13 cellular contexts compared by ENCODE assay signal in genomic region chr1:162538815-162539431, GRCh38. TPM values are rescaled to one million over a fixed set of nuclear protein-coding genes. Genes with fewer than 3 reads are reported as not detected.
DNase-seq lines count a peak whose midpoint lies in the region; ATAC-seq and TF ChIP-seq lines count a peak whose summit lies in the region.
"Had no signal": no experiment of that assay in that cellular context is flagged by ENCODE, and none has a peak within 500 bp of the region (broad histone marks: within the 10 kb centered on the region; RNA-seq: fewer than 3 reads in every experiment).

No MANE protein-coding gene starts in this region.

- H3K4me3 ChIP-seq in BE2C (ENCODE audit: low read depth, low read length): no peak overlapping the region
- H3K4me3 ChIP-seq: ovary had no signal

- H3K9me3 ChIP-seq in BE2C: 0 out of 2 replicates have a peak, but pooled peaks cover 2% of the 10 kb centered on the region
- H3K9me3 ChIP-seq: ovary had no signal

- H3K4me1 ChIP-seq in BE2C: no peaks in the 10 kb centered on the region

- no peaks in the 10 kb centered on the region for H3K27me3 Mint-ChIP-seq in activated CD4-positive, alpha-beta T cell treated with anti-CD3 and anti-CD28 coated beads for 36 hours
- H3K27me3 Mint-ChIP-seq: central memory CD8-positive, alpha-beta T cell had no signal

- intact Hi-C loops in activated CD4-positive, alpha-beta T cell treated with anti-CD3 and anti-CD28 coated beads for 36 hours (cut with DNase I, micrococcal nuclease): no loop called here

- no peaks in the 10 kb centered on the region for H3K36me3 ChIP-seq in BE2C
- H3K36me3 ChIP-seq: ovary had no signal

- peak overlapping the region; percentile 60 for H3K27ac Mint-ChIP-seq in activated CD4-positive, alpha-beta T cell treated with anti-CD3 and anti-CD28 coated beads for 36 hours

- POLR2A ChIA-PET in activated CD4-positive, alpha-beta T cell treated with anti-CD3 and anti-CD28 coated beads for 36 hours (lab: Charles Lee): no interaction called here
- POLR2A ChIA-PET in RWPE1 (lab: Yijun Ruan, JAX; ENCODE audit: low non-redundant PET): no interaction called here

- no peaks in the 10 kb centered on the region for H3K27me3 ChIP-seq in BE2C
- H3K27me3 ChIP-seq: ovary had no signal

- TF ChIP-seq CTCF in RWPE1 (conservative IDR thresholded peaks at IDR 0.05; ENCODE audit: low read depth): no peak
- TF ChIP-seq CTCF in BE2C (IDR thresholded peaks at IDR 0.05; ENCODE audit: low read depth, low read length): no peak

- CTCF ChIA-PET in activated CD4-positive, alpha-beta T cell treated with anti-CD3 and anti-CD28 coated beads for 36 hours (lab: Charles Lee): interaction anchor here (3.2 kb wide), 1 partner anchor 13 kb away, joined by 14 read pairs; no protein-coding TSS in a partner anchor
- CTCF ChIA-PET in RWPE1 (lab: Yijun Ruan, JAX): interaction anchor here (0.5 kb wide), 1 partner anchor 484 kb away, joined by 3 read pairs; no protein-coding TSS in a partner anchor

- peak overlapping the region; percentile 88 for H3K27ac ChIP-seq in RWPE1
- H3K27ac ChIP-seq: ovary had no signal

- peaks cover 4% of the 10 kb centered on the region for H3K4me1 Mint-ChIP-seq in activated CD4-positive, alpha-beta T cell treated with anti-CD3 and anti-CD28 coated beads for 36 hours
- H3K4me1 Mint-ChIP-seq: central memory CD8-positive, alpha-beta T cell had no signal

- DNase-seq in activated CD4-positive, alpha-beta T cell treated with anti-CD3 and anti-CD28 coated beads for 36 hours: peak; percentile 27
- no peak for DNase-seq in activated CD4-positive, alpha-beta T cell treated with anti-CD3 and anti-CD28 coated beads for 1 hour
- peak; percentile 80 for DNase-seq in RWPE1 (ENCODE audit: low spot score)
- DNase-seq in dermis blood vessel endothelial cell: peak; percentile 83
- DNase-seq in pulmonary artery endothelial cell (ENCODE audit: low read depth, low spot score): peak; percentile 67
- no peak for DNase-seq in BE2C
- DNase-seq in NCI-H2029 (lab: John Stamatoyannopoulos, UW): no peak
- DNase-seq: 8988T; activated CD4-positive, alpha-beta T cell treated with anti-CD3 and anti-CD28 coated beads for 4 hours; NCI-H748 treated with DMSO at 0.1 percent for 48 hours; ovary had no signal

- peaks cover 8% of the 10 kb centered on the region for H3K9me3 Mint-ChIP-seq in activated CD4-positive, alpha-beta T cell treated with anti-CD3 and anti-CD28 coated beads for 36 hours (ENCODE audit: low read depth)

- H3K4me3 Mint-ChIP-seq in activated CD4-positive, alpha-beta T cell treated with anti-CD3 and anti-CD28 coated beads for 36 hours: no peak overlapping the region
- H3K4me3 Mint-ChIP-seq: central memory CD8-positive, alpha-beta T cell had no signal

- no peaks in the 10 kb centered on the region for H3K36me3 Mint-ChIP-seq in activated CD4-positive, alpha-beta T cell treated with anti-CD3 and anti-CD28 coated beads for 36 hours (ENCODE audit: low read depth)

- peak; percentile 79 for ATAC-seq in activated CD4-positive, alpha-beta T cell treated with anti-CD3 and anti-CD28 coated beads for 36 hours
- no peak for ATAC-seq in GM18907 (IDR thresholded peaks at IDR 0.05; ENCODE audit: unreplicated experiment)

RNA-seq across cellular contexts. Expression of gene UAP1, which starts 22.6 kb away (rescaled TPM):
- 10 to 100 TPM; 29.7 to 34.8 TPM for total RNA-seq in activated CD4-positive, alpha-beta T cell treated with anti-CD3 and anti-CD28 coated beads for 36 hours
- total RNA-seq in dermis blood vessel endothelial cell (66.2 and 72.1 TPM in 2 replicates), pulmonary artery endothelial cell (160 and 196 TPM in 2 replicates)
- 10.7 TPM for polyA plus RNA-seq in BE2C (2012; ENCODE audit: insufficient read depth, insufficient read length, low read depth)

RNA-seq across cellular contexts. Expression of gene UHMK1, which starts 41.3 kb away (rescaled TPM):
- 10 to 100 TPM; 35.1 to 48.1 TPM for total RNA-seq in activated CD4-positive, alpha-beta T cell treated with anti-CD3 and anti-CD28 coated beads for 36 hours
- total RNA-seq in dermis blood vessel endothelial cell (68.8 and 71.1 TPM in 2 replicates), pulmonary artery endothelial cell (64.6 and 103 TPM in 2 replicates)
- 7.3 TPM for polyA plus RNA-seq in BE2C (2012; ENCODE audit: insufficient read depth, insufficient read length, low read depth)

Comparison
In these comparisons a context has a peak if more than half of its experiments do, and no peak if none do; other contexts are left out.
1. DNase-seq: peak in activated CD4-positive, alpha-beta T cell treated with anti-CD3 and anti-CD28 coated beads for 36 hours (single experiment), RWPE1 (single experiment), dermis blood vessel endothelial cell (single experiment) and pulmonary artery endothelial cell (single experiment); none in activated CD4-positive, alpha-beta T cell treated with anti-CD3 and anti-CD28 coated beads for 1 hour (single experiment), BE2C (single experiment) and NCI-H2029 (single experiment).